ENCODE assay signal across 23 cellular contexts in genomic region chr12:38327356-38327755, GRCh38.
"Had no signal": no experiment of that assay in that cellular context is flagged by ENCODE, and none has a peak within 500 bp of the region (broad histone marks: within the 10 kb centered on the region; RNA-seq: fewer than 3 reads in every experiment).

No MANE protein-coding gene starts in this region.

- H3K9me3 Mint-ChIP-seq: dendritic cell treated with granulocyte-macrophage colony-stimulating factor and Interleukin-4, amounts not matched to agents 40 ng/mL and 50 ng/mL, for 4 days; effector memory CD8-positive, alpha-beta T cell had no signal

- H3K27ac Mint-ChIP-seq: dendritic cell treated with granulocyte-macrophage colony-stimulating factor and Interleukin-4, amounts not matched to agents 40 ng/mL and 50 ng/mL, for 4 days; effector memory CD8-positive, alpha-beta T cell; endodermal cell; mesothelial cell of epicardium had no signal

- H3K4me1 Mint-ChIP-seq: endodermal cell had no signal

- DNase-seq: colonic mucosa; cortex of kidney; effector CD8-positive, alpha-beta T cell; effector memory CD8-positive, alpha-beta T cell; endodermal cell; erythroblast; esophagus squamous epithelium; foreskin fibroblast; foreskin melanocyte; gastrocnemius medialis; glutamatergic neuron; head of caudate nucleus; heart right ventricle; hippocampal formation; left cardiac atrium; left ventricle myocardium inferior; lower lobe of right lung; mesenchymal stem cell; mucosa of descending colon had no signal

- H3K27me3 Mint-ChIP-seq: dendritic cell treated with granulocyte-macrophage colony-stimulating factor and Interleukin-4, amounts not matched to agents 40 ng/mL and 50 ng/mL, for 4 days; effector memory CD8-positive, alpha-beta T cell had no signal

- FAIRE-seq: keratinocyte had no signal

- H3K4me3 Mint-ChIP-seq: dendritic cell treated with granulocyte-macrophage colony-stimulating factor and Interleukin-4, amounts not matched to agents 40 ng/mL and 50 ng/mL, for 4 days; effector memory CD8-positive, alpha-beta T cell; endodermal cell; mesothelial cell of epicardium had no signal

- ATAC-seq: effector memory CD8-positive, alpha-beta T cell; esophagus mucosa; gastrocnemius medialis; heart right ventricle; left cardiac atrium; lower lobe of right lung; mucosa of descending colon had no signal
